18 cellular contexts compared by ENCODE assay signal in the genomic region with DNA sequence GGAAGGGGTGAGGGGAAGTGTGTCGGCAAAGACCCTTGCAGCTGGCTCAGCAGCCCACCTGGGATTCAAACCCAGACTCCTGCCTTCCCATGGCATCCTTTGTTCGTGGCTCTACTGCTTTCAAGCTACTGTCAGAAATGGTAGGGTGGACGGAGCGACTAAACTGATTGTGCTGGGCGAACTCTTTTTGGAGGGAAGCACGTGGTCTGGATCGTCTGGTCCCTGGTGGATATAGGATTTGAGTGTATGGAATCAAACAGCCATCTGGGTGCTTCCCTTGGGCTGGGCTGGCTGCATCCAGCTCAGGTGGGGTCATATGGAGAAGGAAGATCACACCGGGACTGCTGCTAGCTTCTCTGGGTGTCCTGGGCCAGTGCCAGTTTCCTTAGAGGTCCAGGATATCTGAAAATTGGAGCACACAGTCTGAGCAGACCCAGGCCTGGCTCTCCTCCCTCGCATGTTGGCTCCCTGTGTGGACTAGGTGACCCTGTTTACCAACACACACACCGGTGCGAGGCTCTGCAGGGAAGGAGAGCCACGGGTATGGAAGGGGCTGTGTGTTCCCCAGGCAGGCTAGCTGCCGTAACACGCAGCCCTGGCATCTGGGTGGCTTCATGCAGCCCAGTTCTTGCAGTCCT. TPM values are rescaled to one million over a fixed set of nuclear protein-coding genes. Genes with fewer than 3 reads are reported as not detected.
A peak's percentile ranks its signal among the peaks of the same experiment; 100 is the strongest.
DNase-seq lines count a peak whose midpoint lies in the region; ATAC-seq and TF ChIP-seq lines count a peak whose summit lies in the region.
"Had no signal": no experiment of that assay in that cellular context is flagged by ENCODE, and none has a peak within 500 bp of the region (broad histone marks: within the 10 kb centered on the region; RNA-seq: fewer than 3 reads in every experiment).

No MANE protein-coding gene starts in this region.

- CTCF ChIA-PET in activated CD8-positive, alpha-beta T cell treated with anti-CD3 and anti-CD28 coated beads, Interleukin-2, amount 10 ng/mL, durations not matched to agents 7 days and 5 days (lab: Charles Lee) = interaction anchor here (1.0 to 2.6 kb wide), 2 partner anchors 17 to 68 kb away, joined by 4 to 15 read pairs; no protein-coding TSS in a partner anchor

- no peaks in the 10 kb centered on the region for H3K9me3 ChIP-seq in liver (ENCODE audit: control insufficient read depth in 4 of 4, low read length in 3 of 4)
- H3K9me3 ChIP-seq: breast epithelium, gastrocnemius medialis, left lung had no signal

- no peaks in the 10 kb centered on the region for H3K9me3 Mint-ChIP-seq in natural killer cell treated with Interleukin-12 subunit alpha and Interleukin-12 subunit beta and Interleukin-15 and Interleukin-18, amount 100 ng/mL, for 72 hours
- no peaks in the 10 kb centered on the region for H3K9me3 Mint-ChIP-seq in natural killer cell
- H3K9me3 Mint-ChIP-seq in activated T-helper 1 cell treated with anti-CD3 and anti-CD28 coated beads, Interleukin-12 subunit alpha, Interleukin-12 subunit beta, Interleukin-2, Interleukin-4 antibody, amounts not matched to agents 30 ng/mL and 10 ng/mL and 1 ng/mL, durations not matched to agents 14 hours and 24 hours and 36 hours = peaks cover 9% of the 10 kb centered on the region
- H3K9me3 Mint-ChIP-seq in type B pancreatic cell = no peaks in the 10 kb centered on the region
- H3K9me3 Mint-ChIP-seq in activated CD8-positive, alpha-beta T cell treated with anti-CD3 and anti-CD28 coated beads, Interleukin-2, amount 10 ng/mL, durations not matched to agents 7 days and 5 days (ENCODE audit: insufficient read depth) = no peaks in the 10 kb centered on the region

- no peaks in the 10 kb centered on the region for H3K27me3 Mint-ChIP-seq in natural killer cell treated with Interleukin-12 subunit alpha and Interleukin-12 subunit beta and Interleukin-15 and Interleukin-18, amount 100 ng/mL, for 72 hours
- H3K27me3 Mint-ChIP-seq in natural killer cell (ENCODE audit: low read depth in 2 of 2) = no peaks in the 10 kb centered on the region
- no peaks in the 10 kb centered on the region for H3K27me3 Mint-ChIP-seq in activated T-helper 1 cell treated with anti-CD3 and anti-CD28 coated beads, Interleukin-12 subunit alpha, Interleukin-12 subunit beta, Interleukin-2, Interleukin-4 antibody, amounts not matched to agents 30 ng/mL and 10 ng/mL and 1 ng/mL, durations not matched to agents 14 hours and 24 hours and 36 hours (ENCODE audit: insufficient read depth)
- H3K27me3 Mint-ChIP-seq in type B pancreatic cell = no peaks in the 10 kb centered on the region
- no peaks in the 10 kb centered on the region for H3K27me3 Mint-ChIP-seq in activated CD8-positive, alpha-beta T cell treated with anti-CD3 and anti-CD28 coated beads, Interleukin-2, amount 10 ng/mL, durations not matched to agents 7 days and 5 days (ENCODE audit: low read depth)
- H3K27me3 Mint-ChIP-seq: activated naive CD8-positive, alpha-beta T cell had no signal

- no peak overlapping the region for H3K4me3 Mint-ChIP-seq in natural killer cell treated with Interleukin-12 subunit alpha and Interleukin-12 subunit beta and Interleukin-15 and Interleukin-18, amount 100 ng/mL, for 72 hours
- H3K4me3 Mint-ChIP-seq in natural killer cell = no peak overlapping the region
- H3K4me3 Mint-ChIP-seq in activated T-helper 1 cell treated with anti-CD3 and anti-CD28 coated beads, Interleukin-12 subunit alpha, Interleukin-12 subunit beta, Interleukin-2, Interleukin-4 antibody, amounts not matched to agents 30 ng/mL and 10 ng/mL and 1 ng/mL, durations not matched to agents 14 hours and 24 hours and 36 hours = peak overlapping the region; percentile 8
- no peak overlapping the region for H3K4me3 Mint-ChIP-seq in type B pancreatic cell
- H3K4me3 Mint-ChIP-seq in activated CD8-positive, alpha-beta T cell treated with anti-CD3 and anti-CD28 coated beads, Interleukin-2, amount 10 ng/mL, durations not matched to agents 7 days and 5 days = no peak overlapping the region

- H3K36me3 Mint-ChIP-seq in natural killer cell treated with Interleukin-12 subunit alpha and Interleukin-12 subunit beta and Interleukin-15 and Interleukin-18, amount 100 ng/mL, for 72 hours = peaks cover 6% of the 10 kb centered on the region
- H3K36me3 Mint-ChIP-seq in natural killer cell (peaks cover 7% of the 10 kb centered on the region), type B pancreatic cell (peaks cover 24% of the 10 kb centered on the region)
- peaks cover 23% of the 10 kb centered on the region for H3K36me3 Mint-ChIP-seq in activated T-helper 1 cell treated with anti-CD3 and anti-CD28 coated beads, Interleukin-12 subunit alpha, Interleukin-12 subunit beta, Interleukin-2, Interleukin-4 antibody, amounts not matched to agents 30 ng/mL and 10 ng/mL and 1 ng/mL, durations not matched to agents 14 hours and 24 hours and 36 hours (ENCODE audit: low read depth)
- H3K36me3 Mint-ChIP-seq in activated CD8-positive, alpha-beta T cell treated with anti-CD3 and anti-CD28 coated beads, Interleukin-2, amount 10 ng/mL, durations not matched to agents 7 days and 5 days (ENCODE audit: low read depth) = peaks cover 46% of the 10 kb centered on the region

- no peak overlapping the region for H3K4me3 ChIP-seq in liver (ENCODE audit: low read depth in 1 of 3, low read length in 3 of 3)
- H3K4me3 ChIP-seq: breast epithelium, gastrocnemius medialis, left lung, SK-N-MC had no signal

- TF ChIP-seq RAD21 in liver (IDR thresholded peaks at IDR 0.05) = peak; percentile 5 to 34

- peak overlapping the region; percentile 73 to 92 for H3K27ac Mint-ChIP-seq in natural killer cell treated with Interleukin-12 subunit alpha and Interleukin-12 subunit beta and Interleukin-15 and Interleukin-18, amount 100 ng/mL, for 72 hours
- H3K27ac Mint-ChIP-seq in natural killer cell (peak overlapping the region in 1 of 2 donors; percentile 75), type B pancreatic cell (peak overlapping the region; percentile 77)
- no peak overlapping the region for H3K27ac Mint-ChIP-seq in activated T-helper 1 cell treated with anti-CD3 and anti-CD28 coated beads, Interleukin-12 subunit alpha, Interleukin-12 subunit beta, Interleukin-2, Interleukin-4 antibody, amounts not matched to agents 30 ng/mL and 10 ng/mL and 1 ng/mL, durations not matched to agents 14 hours and 24 hours and 36 hours
- no peak overlapping the region for H3K27ac Mint-ChIP-seq in activated CD8-positive, alpha-beta T cell treated with anti-CD3 and anti-CD28 coated beads, Interleukin-2, amount 10 ng/mL, durations not matched to agents 7 days and 5 days

- 55% methylated on average over 14 of the region's 14 CpGs for WGBS in liver

- H3K36me3 ChIP-seq in liver (ENCODE audit: control insufficient read depth in 4 of 4, insufficient read depth in 3 of 4, low read depth in 1 of 4, low read length in 3 of 4) = no peaks in the 10 kb centered on the region
- H3K36me3 ChIP-seq: breast epithelium, gastrocnemius medialis had no signal

- H3K27me3 ChIP-seq in liver (ENCODE audit: control insufficient read depth in 4 of 4, insufficient read depth in 4 of 4, low read length in 3 of 4) = no peaks in the 10 kb centered on the region
- H3K27me3 ChIP-seq: breast epithelium, gastrocnemius medialis, left lung had no signal

- H3K27ac ChIP-seq in liver (ENCODE audit: low read depth in 1 of 2, low read length in 2 of 2) = peak overlapping the region; percentile 61 to 63
- H3K27ac ChIP-seq: breast epithelium, gastrocnemius medialis, SK-N-MC had no signal

- no peak overlapping the region for H3K9ac ChIP-seq in liver (ENCODE audit: low read depth in 1 of 2, low read length in 2 of 2)

- POLR2A ChIA-PET in activated CD8-positive, alpha-beta T cell treated with anti-CD3 and anti-CD28 coated beads, Interleukin-2, amount 10 ng/mL, durations not matched to agents 7 days and 5 days (lab: Charles Lee) = no interaction called here

- no peak for ATAC-seq in natural killer cell treated with Interleukin-12 subunit alpha and Interleukin-12 subunit beta and Interleukin-15 and Interleukin-18, amount 100 ng/mL, for 72 hours
- ATAC-seq in natural killer cell = no peak
- no peak for ATAC-seq in HG03565 (IDR thresholded peaks at IDR 0.05; ENCODE audit: unreplicated experiment)
- ATAC-seq in activated CD8-positive, alpha-beta T cell treated with anti-CD3 and anti-CD28 coated beads, Interleukin-2, amount 10 ng/mL, durations not matched to agents 7 days and 5 days = no peak
- ATAC-seq: gastrocnemius medialis, left lung had no signal

- H3K4me1 ChIP-seq in liver (ENCODE audit: control insufficient read depth in 4 of 4, insufficient read depth in 4 of 4, low read length in 3 of 4) = peaks cover 34 to 95% (median 83%) of the 10 kb centered on the region in 4 donors

- intact Hi-C loops in natural killer cell (cut with micrococcal nuclease) = no loop called here
- intact Hi-C loops in activated T-helper 1 cell treated with anti-CD3 and anti-CD28 coated beads, Interleukin-12 subunit alpha, Interleukin-12 subunit beta, Interleukin-2, Interleukin-4 antibody, amounts not matched to agents 30 ng/mL and 10 ng/mL and 1 ng/mL, durations not matched to agents 14 hours and 24 hours and 36 hours (cut with micrococcal nuclease) = no loop called here

- DNase-seq in natural killer cell treated with Interleukin-12 subunit alpha and Interleukin-12 subunit beta and Interleukin-15 and Interleukin-18, amount 100 ng/mL, for 72 hours (ENCODE audit: low spot score) = no peak
- DNase-seq in natural killer cell (no peak), type B pancreatic cell (ENCODE audit: extremely low spot score, unreplicated experiment) (no peak), NCI-H69 (lab: John Stamatoyannopoulos, UW) (no peak)
- DNase-seq in activated T-helper 1 cell treated with anti-CD3 and anti-CD28 coated beads, Interleukin-12 subunit alpha, Interleukin-12 subunit beta, Interleukin-2, Interleukin-4 antibody, amounts not matched to agents 30 ng/mL and 10 ng/mL and 1 ng/mL, durations not matched to agents 14 hours and 24 hours and 36 hours (ENCODE audit: low spot score) = no peak
- DNase-seq in activated CD8-positive, alpha-beta T cell treated with anti-CD3 and anti-CD28 coated beads, Interleukin-2, amount 10 ng/mL, durations not matched to agents 7 days and 5 days = no peak
- DNase-seq: COR-L47; erythroblast; gastrocnemius medialis; HCEC 1CT; left lung; NCI-H82; stimulated activated CD4-positive, alpha-beta T cell treated with anti-CD3 and anti-CD28 coated beads, Interleukin-1b, Interleukin-23, amount 100 ng/mL, for 48 hours had no signal

- no peak for TF ChIP-seq CTCF in natural killer cell (IDR thresholded peaks at IDR 0.05)
- TF ChIP-seq CTCF in liver (IDR thresholded peaks at IDR 0.05; ENCODE audit: low read depth, low read length, missing input control) = no peak
- TF ChIP-seq CTCF in type B pancreatic cell (conservative IDR thresholded peaks at IDR 0.05) = no peak

- H3K4me1 Mint-ChIP-seq in natural killer cell treated with Interleukin-12 subunit alpha and Interleukin-12 subunit beta and Interleukin-15 and Interleukin-18, amount 100 ng/mL, for 72 hours (ENCODE audit: low read depth in 2 of 2) = peaks cover 41 to 58% of the 10 kb centered on the region in 2 donors
- H3K4me1 Mint-ChIP-seq in natural killer cell (peaks cover 69 to 87% of the 10 kb centered on the region in 2 donors), type B pancreatic cell (ENCODE audit: unreplicated experiment) (peaks cover 83% of the 10 kb centered on the region)
- peaks cover 48% of the 10 kb centered on the region for H3K4me1 Mint-ChIP-seq in activated T-helper 1 cell treated with anti-CD3 and anti-CD28 coated beads, Interleukin-12 subunit alpha, Interleukin-12 subunit beta, Interleukin-2, Interleukin-4 antibody, amounts not matched to agents 30 ng/mL and 10 ng/mL and 1 ng/mL, durations not matched to agents 14 hours and 24 hours and 36 hours (ENCODE audit: low read depth)
- peaks cover 68% of the 10 kb centered on the region for H3K4me1 Mint-ChIP-seq in activated CD8-positive, alpha-beta T cell treated with anti-CD3 and anti-CD28 coated beads, Interleukin-2, amount 10 ng/mL, durations not matched to agents 7 days and 5 days (ENCODE audit: low read depth)

RNA-seq across cellular contexts. Expression of a gene that starts 8.6 kb away (rescaled TPM):
- total RNA-seq in natural killer cell treated with Interleukin-12 subunit alpha and Interleukin-12 subunit beta and Interleukin-15 and Interleukin-18, amount 100 ng/mL, for 72 hours = 10 to 100 TPM; 48.0 to 57.6 TPM
- 100 to 1,000 TPM in 1 of 3 donors, 10 to 100 TPM in 2; 88.2 to 115 (median 91.5) TPM for total RNA-seq in natural killer cell
- 45.4 and 45.8 TPM in 2 replicates for total RNA-seq in activated T-helper 1 cell treated with anti-CD3 and anti-CD28 coated beads, Interleukin-12 subunit alpha, Interleukin-12 subunit beta, Interleukin-2, Interleukin-4 antibody, amounts not matched to agents 30 ng/mL and 10 ng/mL and 1 ng/mL, durations not matched to agents 14 hours and 24 hours and 36 hours
- 10 to 100 TPM; 14.1 to 15.6 TPM for total RNA-seq in liver
- polyA plus RNA-seq in liver = 1 to 10 TPM; 1.7 to 6.1 TPM
- 46.6 and 51.4 TPM in 2 replicates for total RNA-seq in type B pancreatic cell (ENCODE audit: low replicate concordance)
- 10 to 100 TPM; 62.5 to 70.4 TPM for total RNA-seq in activated CD8-positive, alpha-beta T cell treated with anti-CD3 and anti-CD28 coated beads, Interleukin-2, amount 10 ng/mL, durations not matched to agents 7 days and 5 days

Comparison
In these comparisons a context has a peak if more than half of its experiments do, and no peak if none do; other contexts are left out.
1. H3K27ac Mint-ChIP-seq: peak in natural killer cell treated with Interleukin-12 subunit alpha and Interleukin-12 subunit beta and Interleukin-15 and Interleukin-18, amount 100 ng/mL, for 72 hours (2 of 2) and type B pancreatic cell (single experiment); none in activated T-helper 1 cell treated with anti-CD3 and anti-CD28 coated beads, Interleukin-12 subunit alpha, Interleukin-12 subunit beta, Interleukin-2, Interleukin-4 antibody, amounts not matched to agents 30 ng/mL and 10 ng/mL and 1 ng/mL, durations not matched to agents 14 hours and 24 hours and 36 hours (single experiment) and activated CD8-positive, alpha-beta T cell treated with anti-CD3 and anti-CD28 coated beads, Interleukin-2, amount 10 ng/mL, durations not matched to agents 7 days and 5 days (single experiment).